In the genomic region with DNA sequence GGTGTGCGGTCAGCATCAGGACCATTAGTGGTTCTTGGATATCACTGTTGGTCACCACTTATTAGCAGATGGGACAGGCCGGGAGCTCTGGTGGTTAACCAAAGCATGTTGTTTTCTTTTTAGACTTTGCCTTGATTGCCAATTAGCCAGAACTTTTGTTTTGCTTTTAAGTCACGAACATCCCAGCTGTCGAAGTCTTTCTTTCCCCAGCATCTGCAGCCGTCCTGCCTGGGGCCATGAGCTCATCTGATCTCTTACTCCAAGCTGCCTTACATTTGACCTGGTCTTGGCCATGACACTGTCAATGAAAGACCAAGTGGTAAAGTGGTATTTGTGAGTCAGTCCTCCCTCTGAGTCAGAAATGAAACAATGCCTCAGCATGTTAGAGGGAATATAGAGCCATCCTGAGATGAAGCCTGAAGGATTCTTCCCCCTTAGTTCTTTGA, we compare ENCODE assay signal across 11 cellular contexts. TPM values are rescaled to one million over a fixed set of nuclear protein-coding genes. Genes with fewer than 3 reads are reported as not detected.
DNase-seq lines count a peak whose midpoint lies in the region; ATAC-seq, FAIRE-seq and TF ChIP-seq lines count a peak whose summit lies in the region.
"Had no signal": no experiment of that assay in that cellular context is flagged by ENCODE, and none has a peak within 500 bp of the region (broad histone marks: within the 10 kb centered on the region; RNA-seq: fewer than 3 reads in every experiment).

No MANE protein-coding gene starts in this region.

- in situ Hi-C loops in IMR-90 (cut with MboI; ENCODE audit: low sequenced_read_pairs) (no loop called here), brain microvascular endothelial cell (cut with HindIII; ENCODE audit: low pct_ligation_motif_present, low sequenced_read_pairs) (no loop called here), HepG2 (cut with HindIII; ENCODE audit: extremely low pct_ligation_motif_present, low pct_unique_long_range_greater_than_20kb) (no loop called here)

- H3K4me2 ChIP-seq in IMR-90 (ENCODE audit: low read depth, low read length) (peak overlapping the region; percentile 39), HepG2 (ENCODE audit: low read depth, low read length) (no peak overlapping the region)

- H3K9ac ChIP-seq in IMR-90 (ENCODE audit: low read depth, low read length): no peak overlapping the region
- no peak overlapping the region for H3K9ac ChIP-seq in HepG2 (ENCODE audit: insufficient read depth, low read depth, low read length)

- H4K91ac ChIP-seq in IMR-90 (ENCODE audit: insufficient read depth, low read depth, low read length): peak overlapping the region; percentile 74; the same call in 1 of the 2 replicates

- peaks cover 8% of the 10 kb centered on the region for H3K9me1 ChIP-seq in IMR-90 (ENCODE audit: insufficient read depth, low read length)

- BruUV-seq in Calu3 (replicated peaks; lab: Mats Ljungman, UMichigan) (no TSS peak), IMR-90 (replicated peaks; lab: Mats Ljungman, UMichigan) (no TSS peak), HepG2 (replicated peaks; lab: Mats Ljungman, UMichigan) (no TSS peak)

- H3K4me3 Mint-ChIP-seq in Calu3 (ENCODE audit: low read depth, unreplicated experiment): no peak overlapping the region
- H3K4me3 Mint-ChIP-seq: brain, immature natural killer cell had no signal

- H2AFZ ChIP-seq in IMR-90 (replicated peaks; ENCODE audit: low read length, poor library complexity) (no peak overlapping the region), HepG2 (ENCODE audit: low read length) (no peak overlapping the region)

- 25% methylated on average over 2 of the region's 5 CpGs; no CpG with 5 or more reads in 1 of the 2 experiments for WGBS in IMR-90 (ENCODE audit: extremely low coverage in 2 of 2, insufficient read length in 1 of 2), 2 experiments
- whole genome bisulfite sequencing in HepG2 (ENCODE audit: low lambda C conversion rate): 21% methylated on average over 5 of the region's 5 CpGs

- DNase-seq in Calu3 (peak; percentile 41), IMR-90 (peak; percentile 99), brain microvascular endothelial cell (peak; percentile 91), kidney tubule cell (ENCODE audit: low spot score) (peak; percentile 92), HepG2 (ENCODE audit: low spot score) (no peak)
- DNase-seq in stimulated activated CD4-positive, alpha-beta T cell treated with anti-CD3 and anti-CD28 coated beads, Interleukin-4, amount 100 ng/mL, for 1 hour: no peak
- DNase-seq: immature natural killer cell, NCI-H1105 had no signal

- H2BK120ac ChIP-seq in IMR-90 (ENCODE audit: low read depth, low read length): peak overlapping the region; percentile 63

- H3K36me3 ChIP-seq in IMR-90 (ENCODE audit: control insufficient read depth, insufficient read depth, low read length) (no peaks in the 10 kb centered on the region), brain microvascular endothelial cell (replicated peaks) (no peaks in the 10 kb centered on the region), HepG2 (replicated peaks in 1 of 2; ENCODE audit: control insufficient read depth in 1 of 2, insufficient read depth in 2 of 2, low read length in 2 of 2) (no peaks in the 10 kb centered on the region)

- H3K4ac ChIP-seq in IMR-90 (ENCODE audit: low read depth, low read length): peak overlapping the region; percentile 38

- no peak for FAIRE-seq in HepG2 (lab: Jason Lieb, UNC)

- H3K4me1 Mint-ChIP-seq in Calu3 (ENCODE audit: low read depth, unreplicated experiment): peaks cover 56% of the 10 kb centered on the region
- H3K4me1 Mint-ChIP-seq: immature natural killer cell had no signal

- H2BK20ac ChIP-seq in IMR-90 (ENCODE audit: low read depth, low read length): peak overlapping the region; percentile 74

- TF ChIP-seq CTCF in Calu3 (IDR thresholded peaks at IDR 0.05; ENCODE audit: unreplicated experiment) (no peak), IMR-90 (conservative IDR thresholded peaks at IDR 0.05; ENCODE audit: low read depth, low read length) (no peak), brain microvascular endothelial cell (IDR thresholded peaks at IDR 0.05; ENCODE audit: low read depth, low read length, missing control alignments) (no peak), HepG2 (CRISPR knock-in tag; IDR thresholded peaks at IDR 0.05) (no peak)

- TF ChIP-seq EP300 in HepG2 (IDR thresholded peaks at IDR 0.05; ENCODE audit: low read depth in 2 of 2, low read length in 2 of 2) (no peak), HepG2 (CRISPR knock-in tag; IDR thresholded peaks at IDR 0.05; ENCODE audit: borderline replicate concordance) (no peak)

- ATAC-seq in IMR-90 (ENCODE audit: low read depth) (peak; percentile 93), HepG2 (no peak), HG03196 (IDR thresholded peaks at IDR 0.05; ENCODE audit: unreplicated experiment) (no peak), HG03460 (IDR thresholded peaks at IDR 0.05; ENCODE audit: unreplicated experiment) (no peak)

- H2BK5ac ChIP-seq in IMR-90 (ENCODE audit: low read depth, low read length, poor library complexity, severe bottlenecking): peak overlapping the region; percentile 61

- no peaks in the 10 kb centered on the region; the same call in 1 of the 2 replicates for H3K27me3 ChIP-seq in IMR-90 (ENCODE audit: control insufficient read depth, insufficient read depth, low read length)
- H3K27me3 ChIP-seq in brain microvascular endothelial cell (replicated peaks): no peaks in the 10 kb centered on the region
- peaks cover 0 to 16% of the 10 kb centered on the region in 2 experiments; a peak in 2 of 5 replicates for H3K27me3 ChIP-seq in HepG2 (ENCODE audit: control insufficient read depth in 1 of 2, insufficient read depth in 2 of 2, low read length in 2 of 2)

- CTCF ChIA-PET in Calu3 (lab: Charles Lee) (interaction anchor here (0.7 to 2.4 kb wide), 8 partner anchors 11 to 1208 kb away, joined by 3 to 8 read pairs (median 3); no protein-coding TSS in a partner anchor), IMR-90 (lab: Yijun Ruan, JAX) (interaction anchor here (1.1 kb wide), 1 partner anchor 77 kb away, joined by 6 read pairs; no protein-coding TSS in a partner anchor), HepG2 (lab: Yijun Ruan, JAX; ENCODE audit: low intra/inter-chr PET ratio, low total read pairs) (no interaction called here)

- H3K9me3 ChIP-seq in IMR-90 (ENCODE audit: control insufficient read depth, insufficient read depth, low read length) (no peaks in the 10 kb centered on the region), HepG2 (ENCODE audit: low read length) (no peaks in the 10 kb centered on the region)

- H4K20me1 ChIP-seq in IMR-90 (ENCODE audit: insufficient read depth, low read length) (no peaks in the 10 kb centered on the region), HepG2 (ENCODE audit: insufficient read depth, low read length) (no peaks in the 10 kb centered on the region)

- peak overlapping the region; percentile 56 for H3K18ac ChIP-seq in IMR-90 (ENCODE audit: low read depth, low read length)

- H2AK5ac ChIP-seq in IMR-90 (ENCODE audit: low read depth, low read length): peak overlapping the region; percentile 46; the same call in 1 of the 2 replicates

- TF ChIP-seq RAD21 in IMR-90 (IDR thresholded peaks at IDR 0.05; ENCODE audit: low read length) (no peak), HepG2 (CRISPR knock-in tag; IDR thresholded peaks at IDR 0.05) (no peak)

- H3K4me3 ChIP-seq in IMR-90 (ENCODE audit: insufficient read depth, low read depth, low read length) (no peak overlapping the region), brain microvascular endothelial cell (ENCODE audit: low read depth, low read length) (no peak overlapping the region), HepG2 (replicated peaks in 1 of 3; ENCODE audit: insufficient read depth in 1 of 3, low read depth in 2 of 3, low read length in 3 of 3) (no peak overlapping the region)

- H2AK9ac ChIP-seq in IMR-90 (replicated peaks; ENCODE audit: low read depth, low read length, poor library complexity): no peak overlapping the region

- H3K79me2 ChIP-seq in HepG2 (ENCODE audit: insufficient read depth, low read length): no peaks in the 10 kb centered on the region

- no peaks in the 10 kb centered on the region for H3K36me3 Mint-ChIP-seq in Calu3 (ENCODE audit: insufficient read depth, unreplicated experiment)
- H3K36me3 Mint-ChIP-seq: brain, immature natural killer cell had no signal

- H3K14ac ChIP-seq in IMR-90 (replicated peaks; ENCODE audit: low read depth, low read length): no peak overlapping the region

- peak overlapping the region; percentile 60 for H3K27ac Mint-ChIP-seq in Calu3 (ENCODE audit: unreplicated experiment)
- H3K27ac Mint-ChIP-seq: immature natural killer cell had no signal

- H3K9me3 Mint-ChIP-seq in Calu3 (ENCODE audit: low read depth, unreplicated experiment): peaks cover 5% of the 10 kb centered on the region
- H3K9me3 Mint-ChIP-seq: immature natural killer cell had no signal

- no peaks in the 10 kb centered on the region for H3K27me3 Mint-ChIP-seq in Calu3 (ENCODE audit: unreplicated experiment)

- H3K4me1 ChIP-seq in IMR-90 (ENCODE audit: control insufficient read depth, insufficient read depth, low read length): peaks cover 9% of the 10 kb centered on the region
- no peaks in the 10 kb centered on the region for H3K4me1 ChIP-seq in HepG2 (ENCODE audit: insufficient read depth, low read length)

- no peak overlapping the region for H2BK15ac ChIP-seq in IMR-90 (ENCODE audit: low read depth, low read length)

- peak overlapping the region in 1 of 2 experiments; percentile 70; a peak in 2 of 4 replicates for H4K8ac ChIP-seq in IMR-90 (ENCODE audit: low read depth in 2 of 2, low read length in 2 of 2)

- intact Hi-C loops in Calu3 (cut with micrococcal nuclease; ENCODE audit: unreplicated experiment): no loop called here
- intact Hi-C loops in IMR-90 (cut with micrococcal nuclease): no loop called here
- intact Hi-C loops in HepG2 (cut with micrococcal nuclease; ENCODE audit: unreplicated experiment): no loop called here

- TF ChIP-seq POLR2A in IMR-90 (IDR thresholded peaks at IDR 0.05; ENCODE audit: low read depth, low read length) (no peak; the same call in 1 of the 2 replicates), HepG2 (IDR thresholded peaks at IDR 0.05; ENCODE audit: insufficient read depth in 1 of 2, low read depth in 2 of 2, low read length in 2 of 2) (no peak)

- H4K5ac ChIP-seq in IMR-90 (ENCODE audit: low read depth, low read length): peak overlapping the region; percentile 62

- dilution Hi-C loops in IMR-90 (cut with HindIII; ENCODE audit: low sequenced_read_pairs, unreplicated experiment): no loop called here

- no peak overlapping the region; the same call in 1 of the 2 replicates for H3K23ac ChIP-seq in IMR-90 (ENCODE audit: low read depth, low read length)

- POLR2A ChIA-PET in IMR-90 (lab: Charles Lee; ENCODE audit: unreplicated experiment): no interaction called here
- POLR2A ChIA-PET in HepG2 (lab: Yijun Ruan, JAX): no interaction called here

- H3K27ac ChIP-seq in IMR-90 (ENCODE audit: insufficient read depth, low read length) (peak overlapping the region; percentile 90), brain microvascular endothelial cell (peak overlapping the region; percentile 41), HepG2 (ENCODE audit: extremely low read length, insufficient read depth, low read length) (no peak overlapping the region)

- no peaks in the 10 kb centered on the region for H3K79me1 ChIP-seq in IMR-90 (ENCODE audit: low read depth in 1 of 2, low read length in 2 of 2)

- H3K56ac ChIP-seq in IMR-90 (ENCODE audit: extremely low read depth, insufficient read depth, low read length): no peak overlapping the region

RNA-seq across cellular contexts. Expression of a gene that starts 53.9 kb away (rescaled TPM):
- total RNA-seq in Calu3 (2022) (12.9 and 19.2 TPM in 2 replicates), IMR-90 (2012; rRNA removed) (7.3 and 11.1 TPM in 2 replicates), HepG2 (2016; rRNA removed; fragmentation: Illumina TruSeq; extraction: Trizol) (0.38 and 0.45 TPM in 2 replicates)
- polyA plus RNA-seq in IMR-90 (2012; rRNA removed) (13.1 and 17.9 TPM in 2 replicates), HepG2 (2011; rRNA removed) (0.71 and 2.3 TPM in 2 replicates)
- polyA plus RNA-seq in IMR-90 (2012; cell fraction: cytosol; rRNA removed): 8.1 and 23.7 TPM in 2 replicates
- 66.8 and 78.4 TPM in 2 replicates for polyA plus RNA-seq in IMR-90 (2012; cell fraction: nucleus; rRNA removed; ENCODE audit: low replicate concordance)
- 0.40 and 0.53 TPM in 2 replicates for total RNA-seq in HepG2 (2016; cell fraction: cytosol; rRNA removed; fragmentation: Illumina TruSeq; extraction: Trizol; ENCODE audit: low read depth)
- total RNA-seq in HepG2 (2016; cell fraction: insoluble cytoplasmic fraction; rRNA removed; fragmentation: Illumina TruSeq; extraction: Trizol): 0.71 and 0.79 TPM in 2 replicates
- total RNA-seq in HepG2 (2016; cell fraction: membrane; rRNA removed; fragmentation: Illumina TruSeq; extraction: Trizol): 0.22 and 0.38 TPM in 2 replicates
- total RNA-seq in HepG2 (2016; cell fraction: nucleus; rRNA removed; fragmentation: Illumina TruSeq; extraction: Trizol): 2.4 and 3.2 TPM in 2 replicates
- 0.59 and 0.77 TPM in 2 replicates for polyA plus RNA-seq in HepG2 (2011; cell fraction: cytosol; rRNA removed)
- polyA plus RNA-seq in HepG2 (2011; cell fraction: nucleus; rRNA removed): 5.0 and 6.0 TPM in 2 replicates
- polyA plus RNA-seq in HepG2 (2012): 0.20 and 0.84 TPM in 2 replicates
- polyA plus RNA-seq in HepG2 (2016; cell fraction: cytosol; fragmentation: Illumina TruSeq; extraction: Trizol; ENCODE audit: low read depth): 0.40 and 0.69 TPM in 2 replicates
- 0.94 and 1.3 TPM in 2 replicates for polyA plus RNA-seq in HepG2 (2016; cell fraction: insoluble cytoplasmic fraction; fragmentation: Illumina TruSeq; extraction: Trizol; ENCODE audit: low read depth)
- 0.03 and 0.40 TPM in 2 replicates for polyA plus RNA-seq in HepG2 (2016; cell fraction: membrane; fragmentation: Illumina TruSeq; extraction: Trizol; ENCODE audit: low read depth)
- polyA plus RNA-seq in HepG2 (2016; cell fraction: nucleus; fragmentation: Illumina TruSeq; extraction: Trizol; ENCODE audit: insufficient read depth, low read depth): 1.5 and 2.1 TPM in 2 replicates
- 0.12 and 1.7 TPM in 2 replicates for polyA minus RNA-seq in HepG2 (2011; rRNA and poly(A)+ RNA removed; ENCODE audit: low replicate concordance)
- polyA minus RNA-seq in HepG2 (2011; cell fraction: cytosol; rRNA and poly(A)+ RNA removed): 0.18 and 0.79 TPM in 2 replicates
- 4.8 and 9.7 TPM in 2 replicates for polyA minus RNA-seq in HepG2 (2011; cell fraction: nucleus; rRNA and poly(A)+ RNA removed)

Comparison
In these comparisons a context has a peak if more than half of its experiments do, and no peak if none do; other contexts are left out.
1. DNase-seq: peak in Calu3 (single experiment), IMR-90 (single experiment), brain microvascular endothelial cell (single experiment) and kidney tubule cell (single experiment); none in HepG2 (single experiment) and stimulated activated CD4-positive, alpha-beta T cell treated with anti-CD3 and anti-CD28 coated beads, Interleukin-4, amount 100 ng/mL, for 1 hour (single experiment).